ENCODE assay signal across 12 cellular contexts in the genomic region with DNA sequence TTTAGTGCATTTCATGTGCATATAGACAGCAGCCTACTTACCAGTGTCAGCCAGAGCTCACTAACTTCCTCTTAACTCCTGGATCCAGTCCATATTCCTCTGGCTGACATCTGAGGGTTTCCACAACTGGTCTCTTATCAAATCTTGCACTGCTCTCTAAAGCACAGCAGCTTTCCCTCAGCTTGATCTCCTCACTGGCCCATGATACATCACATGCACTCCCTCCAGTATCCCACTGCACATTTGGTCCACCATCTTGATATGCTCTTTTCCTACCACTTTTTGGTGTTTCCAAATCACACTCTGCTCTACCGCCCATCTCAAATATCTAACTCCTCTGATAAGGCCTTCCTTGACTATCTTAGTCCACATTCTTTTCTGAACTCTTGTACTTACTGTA.
A peak's percentile ranks its signal among the peaks of the same experiment; 100 is the strongest.
DNase-seq lines count a peak whose midpoint lies in the region; ATAC-seq, FAIRE-seq and TF ChIP-seq lines count a peak whose summit lies in the region.
"Had no signal": no experiment of that assay in that cellular context is flagged by ENCODE, and none has a peak within 500 bp of the region (broad histone marks: within the 10 kb centered on the region; RNA-seq: fewer than 3 reads in every experiment).

No MANE protein-coding gene starts in this region.

- H3K27me3 Mint-ChIP-seq in dendritic cell treated with granulocyte-macrophage colony-stimulating factor and Interleukin-4, amounts not matched to agents 40 ng/mL and 50 ng/mL, for 4 days = no peaks in the 10 kb centered on the region
- no peaks in the 10 kb centered on the region for H3K27me3 Mint-ChIP-seq in memory B cell
- H3K27me3 Mint-ChIP-seq in progenitor cell of endocrine pancreas = peaks cover 9% of the 10 kb centered on the region
- H3K27me3 Mint-ChIP-seq: activated naive CD8-positive, alpha-beta T cell treated with anti-CD3 and anti-CD28 coated beads, Interleukin-2, amount 10 ng/mL, durations not matched to agents 7 days and 5 days had no signal

- DNase-seq in HepG2 (ENCODE audit: low spot score) (no peak), memory B cell (ENCODE audit: low spot score in 2 of 2) (no peak), activated gamma-delta T cell (lab: John Stamatoyannopoulos, UW) (no peak), progenitor cell of endocrine pancreas (ENCODE audit: low spot score, unreplicated experiment) (no peak)
- DNase-seq: activated CD4-positive, alpha-beta T cell treated with anti-CD3 and anti-CD28 coated beads, Interleukin-2, amount 50 U/mL, for 1 hour; activated naive CD8-positive, alpha-beta T cell treated with anti-CD3 and anti-CD28 coated beads, Interleukin-2, amount 10 ng/mL, durations not matched to agents 7 days and 5 days had no signal

- TF ChIP-seq EP300 in HepG2 (IDR thresholded peaks at IDR 0.05; ENCODE audit: low read depth in 2 of 2, low read length in 2 of 2) (no peak), HepG2 (CRISPR knock-in tag; IDR thresholded peaks at IDR 0.05; ENCODE audit: borderline replicate concordance) (no peak)

- peaks cover 0 to 5% (median 0%) of the 10 kb centered on the region in 4 donors for H3K4me1 ChIP-seq in liver (ENCODE audit: control insufficient read depth in 4 of 4, insufficient read depth in 4 of 4, low read length in 3 of 4)
- peaks cover 25% of the 10 kb centered on the region for H3K4me1 ChIP-seq in HepG2 (ENCODE audit: insufficient read depth, low read length)

- in situ Hi-C loops in HepG2 (cut with HindIII; ENCODE audit: extremely low pct_ligation_motif_present, low pct_unique_long_range_greater_than_20kb) = no loop called here

- no peaks in the 10 kb centered on the region for H3K79me2 ChIP-seq in HepG2 (ENCODE audit: insufficient read depth, low read length)

- H3K9me3 Mint-ChIP-seq in dendritic cell treated with granulocyte-macrophage colony-stimulating factor and Interleukin-4, amounts not matched to agents 40 ng/mL and 50 ng/mL, for 4 days = peaks cover 4% of the 10 kb centered on the region
- H3K9me3 Mint-ChIP-seq in memory B cell (no peaks in the 10 kb centered on the region), progenitor cell of endocrine pancreas (ENCODE audit: low read depth) (no peaks in the 10 kb centered on the region)
- H3K9me3 Mint-ChIP-seq: activated naive CD8-positive, alpha-beta T cell treated with anti-CD3 and anti-CD28 coated beads, Interleukin-2, amount 10 ng/mL, durations not matched to agents 7 days and 5 days had no signal

- no peak for FAIRE-seq in HepG2 (lab: Jason Lieb, UNC)

- H3K4me3 Mint-ChIP-seq in dendritic cell treated with granulocyte-macrophage colony-stimulating factor and Interleukin-4, amounts not matched to agents 40 ng/mL and 50 ng/mL, for 4 days = no peak overlapping the region
- no peak overlapping the region for H3K4me3 Mint-ChIP-seq in memory B cell
- no peak overlapping the region for H3K4me3 Mint-ChIP-seq in progenitor cell of endocrine pancreas (ENCODE audit: low read depth)
- H3K4me3 Mint-ChIP-seq: activated naive CD8-positive, alpha-beta T cell treated with anti-CD3 and anti-CD28 coated beads, Interleukin-2, amount 10 ng/mL, durations not matched to agents 7 days and 5 days had no signal

- H3K36me3 Mint-ChIP-seq in dendritic cell treated with granulocyte-macrophage colony-stimulating factor and Interleukin-4, amounts not matched to agents 40 ng/mL and 50 ng/mL, for 4 days (ENCODE audit: low read depth) = peaks cover 13% of the 10 kb centered on the region
- H3K36me3 Mint-ChIP-seq in memory B cell (peaks cover 24% of the 10 kb centered on the region), progenitor cell of endocrine pancreas (ENCODE audit: insufficient read depth) (peaks cover 2% of the 10 kb centered on the region)

- no peaks in the 10 kb centered on the region for H3K27me3 ChIP-seq in liver (ENCODE audit: control insufficient read depth in 4 of 4, insufficient read depth in 4 of 4, low read length in 3 of 4)
- H3K27me3 ChIP-seq in HepG2 (ENCODE audit: control insufficient read depth in 1 of 2, insufficient read depth in 2 of 2, low read length in 2 of 2) = no peaks in the 10 kb centered on the region
- H3K27me3 ChIP-seq: SJSA1, tibial nerve had no signal

- intact Hi-C loops in HepG2 (cut with micrococcal nuclease; ENCODE audit: unreplicated experiment) = no loop called here
- intact Hi-C loops in dendritic cell treated with granulocyte-macrophage colony-stimulating factor and Interleukin-4, amounts not matched to agents 40 ng/mL and 50 ng/mL, for 4 days (cut with micrococcal nuclease) = no loop called here

- H3K9ac ChIP-seq in liver (ENCODE audit: low read depth in 1 of 2, low read length in 2 of 2) (no peak overlapping the region), HepG2 (ENCODE audit: insufficient read depth, low read depth, low read length) (no peak overlapping the region)

- no peak for ATAC-seq in HepG2
- no peak for ATAC-seq in memory B cell (ENCODE audit: low read depth)
- ATAC-seq in HG03460 (IDR thresholded peaks at IDR 0.05; ENCODE audit: unreplicated experiment) = no peak
- no peak for ATAC-seq in GM18858 (IDR thresholded peaks at IDR 0.05; ENCODE audit: unreplicated experiment)

- no peak overlapping the region for H2AFZ ChIP-seq in HepG2 (ENCODE audit: low read length)

- BruUV-seq in HepG2 (replicated peaks; lab: Mats Ljungman, UMichigan) = no TSS peak

- H3K27ac ChIP-seq in liver (ENCODE audit: low read depth in 1 of 2, low read length in 2 of 2) (no peak overlapping the region), HepG2 (ENCODE audit: extremely low read length, insufficient read depth, low read length) (no peak overlapping the region)
- H3K27ac ChIP-seq: SJSA1 had no signal

- WGBS in liver = 81% methylated on average over 1 of the region's 1 CpG
- 92% methylated on average over 1 of the region's 1 CpG for WGBS in HepG2 (ENCODE audit: low lambda C conversion rate)

- H3K27ac Mint-ChIP-seq in dendritic cell treated with granulocyte-macrophage colony-stimulating factor and Interleukin-4, amounts not matched to agents 40 ng/mL and 50 ng/mL, for 4 days = peak overlapping the region; percentile 11
- H3K27ac Mint-ChIP-seq in memory B cell (peak overlapping the region; percentile 10), progenitor cell of endocrine pancreas (no peak overlapping the region)
- H3K27ac Mint-ChIP-seq: activated naive CD8-positive, alpha-beta T cell treated with anti-CD3 and anti-CD28 coated beads, Interleukin-2, amount 10 ng/mL, durations not matched to agents 7 days and 5 days had no signal

- H3K36me3 ChIP-seq in liver (ENCODE audit: control insufficient read depth in 4 of 4, insufficient read depth in 3 of 4, low read depth in 1 of 4, low read length in 3 of 4) (peaks cover 0 to 2% (median 0%) of the 10 kb centered on the region in 4 donors), HepG2 (replicated peaks in 1 of 2; ENCODE audit: control insufficient read depth in 1 of 2, insufficient read depth in 2 of 2, low read length in 2 of 2) (no peaks in the 10 kb centered on the region; a peak in 1 of 5 replicates)
- H3K36me3 ChIP-seq: SJSA1, tibial nerve had no signal

- no peaks in the 10 kb centered on the region for H4K20me1 ChIP-seq in HepG2 (ENCODE audit: insufficient read depth, low read length)

- no peak overlapping the region for H3K4me2 ChIP-seq in HepG2 (ENCODE audit: low read depth, low read length)

- TF ChIP-seq POLR2A in HepG2 (IDR thresholded peaks at IDR 0.05; ENCODE audit: insufficient read depth in 1 of 2, low read depth in 2 of 2, low read length in 2 of 2) = no peak

- CTCF ChIA-PET in HepG2 (lab: Yijun Ruan, JAX; ENCODE audit: low intra/inter-chr PET ratio, low total read pairs) = no interaction called here

- peaks cover 58% of the 10 kb centered on the region for H3K4me1 Mint-ChIP-seq in dendritic cell treated with granulocyte-macrophage colony-stimulating factor and Interleukin-4, amounts not matched to agents 40 ng/mL and 50 ng/mL, for 4 days (ENCODE audit: low read depth)
- H3K4me1 Mint-ChIP-seq in memory B cell (peaks cover 12% of the 10 kb centered on the region), progenitor cell of endocrine pancreas (ENCODE audit: low read depth) (peaks cover 5% of the 10 kb centered on the region)

- POLR2A ChIA-PET in HepG2 (lab: Yijun Ruan, JAX) = interaction anchor here (0.5 kb wide), 1 partner anchor 140 kb away, joined by 3 read pairs; no protein-coding TSS in a partner anchor

- H3K9me3 ChIP-seq in liver (ENCODE audit: control insufficient read depth in 4 of 4, low read length in 3 of 4) (no peaks in the 10 kb centered on the region), HepG2 (ENCODE audit: low read length) (no peaks in the 10 kb centered on the region)
- H3K9me3 ChIP-seq: SJSA1, tibial nerve had no signal

- TF ChIP-seq CTCF in liver (IDR thresholded peaks at IDR 0.05; ENCODE audit: low read depth, low read length, missing input control) = no peak
- no peak for TF ChIP-seq CTCF in HepG2 (CRISPR knock-in tag; IDR thresholded peaks at IDR 0.05)
- TF ChIP-seq CTCF in progenitor cell of endocrine pancreas (IDR thresholded peaks at IDR 0.05; ENCODE audit: unreplicated experiment) = no peak

- TF ChIP-seq RAD21 in liver (IDR thresholded peaks at IDR 0.05) (peak; percentile 21 to 51), HepG2 (CRISPR knock-in tag; IDR thresholded peaks at IDR 0.05) (no peak)

- no peak overlapping the region for H3K4me3 ChIP-seq in liver (ENCODE audit: low read depth in 1 of 3, low read length in 3 of 3)
- no peak overlapping the region for H3K4me3 ChIP-seq in HepG2 (replicated peaks in 1 of 3; ENCODE audit: insufficient read depth in 1 of 3, low read depth in 2 of 3, low read length in 3 of 3)
- H3K4me3 ChIP-seq: SJSA1, tibial nerve had no signal

TF ChIP-seq in liver, 16 proteins besides CTCF, POLR2A, EP300 and RAD21:
- TF ChIP-seq, protein P1, sequence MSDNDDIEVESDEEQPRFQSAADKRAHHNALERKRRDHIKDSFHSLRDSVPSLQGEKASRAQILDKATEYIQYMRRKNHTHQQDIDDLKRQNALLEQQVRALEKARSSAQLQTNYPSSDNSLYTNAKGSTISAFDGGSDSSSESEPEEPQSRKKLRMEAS (IDR thresholded peaks at IDR 0.05) = no peak
- peak; percentile 59 for TF ChIP-seq NR2F2 (IDR thresholded peaks at IDR 0.05)
TF ChIP-seq in liver: peak in this region for 1.
